ENCODE assay signal across 6 cellular contexts in genomic region chr11:64241175-64241429, GRCh38. TPM values are rescaled to one million over a fixed set of nuclear protein-coding genes. Genes with fewer than 3 reads are reported as not detected.
DNase-seq lines count a peak whose midpoint lies in the region; ATAC-seq lines count a peak whose summit lies in the region.

No MANE protein-coding gene starts in this region.

- no peak overlapping the region for H2BK15ac ChIP-seq in mesendoderm (replicated peaks; ENCODE audit: low read depth)

- no peak overlapping the region for H3K23ac ChIP-seq in mesendoderm (ENCODE audit: low read length)

- H2AK5ac ChIP-seq in mesendoderm (ENCODE audit: low read length) = no peak overlapping the region

- H2BK120ac ChIP-seq in mesendoderm (ENCODE audit: low read depth, low read length) = no peak overlapping the region

- peak overlapping the region; percentile 85 for H3K27ac ChIP-seq in GM23248
- H3K27ac ChIP-seq in mesendoderm (ENCODE audit: low read depth, low read length) = peak overlapping the region; percentile 95

- peak overlapping the region; percentile 85 for H2AFZ ChIP-seq in GM23248

- WGBS in GM23248 (ENCODE audit: low coverage in 1 of 2, low lambda C conversion rate in 2 of 2, missing lambda C conversion rate in 2 of 2), 2 experiments = 0 to 2% methylated on average over 1 to 25 of the region's 25 CpGs
- WGBS in mesendoderm (ENCODE audit: extremely low coverage, insufficient coverage, low lambda C conversion rate) = no CpG with 5 or more reads among the region's 25 CpGs

- H3K4me2 ChIP-seq in GM23248 (ENCODE audit: unreplicated experiment) = no peak overlapping the region
- peak overlapping the region; percentile 36 for H3K4me2 ChIP-seq in mesendoderm (ENCODE audit: low read length)

- H3K4me3 Mint-ChIP-seq in activated T-helper 17 cell treated with anti-CD3 and anti-CD28 coated beads, Interleukin-2, amount 50 U/mL, for 72 hours = peak overlapping the region; percentile 95

- peak; percentile 84 for ATAC-seq in activated T-helper 17 cell treated with anti-CD3 and anti-CD28 coated beads, Interleukin-2, amount 50 U/mL, for 72 hours (replicated peaks)
- ATAC-seq in GM18520 (IDR thresholded peaks at IDR 0.05; ENCODE audit: unreplicated experiment) = no peak

- H3K36me3 ChIP-seq in GM23248 (ENCODE audit: low read depth) (no peaks in the 10 kb centered on the region; the same call in 1 of the 2 replicates), mesendoderm (ENCODE audit: control insufficient read depth, insufficient read depth, low read length) (peaks cover 1% of the 10 kb centered on the region)

- peaks cover 18% of the 10 kb centered on the region; the same call in 1 of the 2 replicates for H3F3A ChIP-seq in GM23248 (ENCODE audit: insufficient read depth)

- H4K20me1 ChIP-seq in GM23248 (ENCODE audit: insufficient read depth) = no peaks in the 10 kb centered on the region

- H3K4ac ChIP-seq in mesendoderm (ENCODE audit: low read depth, low read length) = peak overlapping the region; percentile 90

- H3K56ac ChIP-seq in mesendoderm (ENCODE audit: low read length) = peak overlapping the region; percentile 94

- H3K9me3 ChIP-seq in GM23248 (ENCODE audit: low read depth) = no peaks in the 10 kb centered on the region

- H2BK5ac ChIP-seq in mesendoderm (ENCODE audit: low read length) = peak overlapping the region; percentile 67

- H3K27me3 ChIP-seq in GM23248 (replicated peaks; ENCODE audit: insufficient read depth) = no peaks in the 10 kb centered on the region
- no peaks in the 10 kb centered on the region for H3K27me3 ChIP-seq in mesendoderm (ENCODE audit: insufficient read depth, low read length, poor library complexity)

- peak overlapping the region; percentile 96 for H3K27ac Mint-ChIP-seq in activated T-helper 17 cell treated with anti-CD3 and anti-CD28 coated beads, Interleukin-2, amount 50 U/mL, for 72 hours

- H3K4me3 ChIP-seq in GM23248 (peak overlapping the region; percentile 75), mesendoderm (ENCODE audit: low read length) (peak overlapping the region; percentile 76)

- H3K79me2 ChIP-seq in GM23248 (ENCODE audit: insufficient read depth) = peaks cover 44% of the 10 kb centered on the region
- H3K79me2 ChIP-seq in mesendoderm (ENCODE audit: control insufficient read depth, insufficient read depth, low read length) = peaks cover 20% of the 10 kb centered on the region

- no peak for DNase-seq in GM23248
- no peak for DNase-seq in mesendoderm
- DNase-seq in SKM-1 treated with dmso at 0.1 percent for 144 hours (lab: John Stamatoyannopoulos, UW; ENCODE audit: unreplicated experiment) = no peak
- no peak for DNase-seq in stimulated activated CD4-positive, alpha-beta T cell treated with anti-CD3 and anti-CD28 coated beads, Interleukin-4, amount 100 ng/mL, for 4 hours

- peaks cover 85% of the 10 kb centered on the region for H3K36me3 Mint-ChIP-seq in activated T-helper 17 cell treated with anti-CD3 and anti-CD28 coated beads, Interleukin-2, amount 50 U/mL, for 72 hours (ENCODE audit: low read depth)

- peaks cover 15% of the 10 kb centered on the region for H3K4me1 ChIP-seq in GM23248 (ENCODE audit: insufficient read depth)
- H3K4me1 ChIP-seq in mesendoderm (ENCODE audit: control insufficient read depth, low read depth, low read length) = peaks cover 6% of the 10 kb centered on the region

- peak overlapping the region; percentile 75 for H3K18ac ChIP-seq in mesendoderm (ENCODE audit: low read length)

- H3K9me3 Mint-ChIP-seq in activated T-helper 17 cell treated with anti-CD3 and anti-CD28 coated beads, Interleukin-2, amount 50 U/mL, for 72 hours = no peaks in the 10 kb centered on the region

- in situ Hi-C loops in GM23248 (cut with MboI) = no loop called here

- H4K5ac ChIP-seq in mesendoderm (ENCODE audit: low read length) = no peak overlapping the region

- H3K79me1 ChIP-seq in mesendoderm (ENCODE audit: low read length) = peaks cover 7% of the 10 kb centered on the region

- H3K9ac ChIP-seq in GM23248 = peak overlapping the region; percentile 85
- peak overlapping the region; percentile 93 for H3K9ac ChIP-seq in mesendoderm (ENCODE audit: low read length)

- no peaks in the 10 kb centered on the region for H3K27me3 Mint-ChIP-seq in activated T-helper 17 cell treated with anti-CD3 and anti-CD28 coated beads, Interleukin-2, amount 50 U/mL, for 72 hours

- H3K4me1 Mint-ChIP-seq in activated T-helper 17 cell treated with anti-CD3 and anti-CD28 coated beads, Interleukin-2, amount 50 U/mL, for 72 hours = peaks cover 13% of the 10 kb centered on the region

- H3K9me2 ChIP-seq in GM23248 (ENCODE audit: insufficient read depth) = no peaks in the 10 kb centered on the region

- peak overlapping the region; percentile 83 for H4K8ac ChIP-seq in mesendoderm (ENCODE audit: low read depth, low read length)

RNA-seq across cellular contexts. Expression of gene FKBP2, which starts 0.2 kb away (rescaled TPM):
- 40.7 and 54.4 TPM in 2 replicates for total RNA-seq in GM23248 (2014; rRNA removed; shearing (Covaris generic))
- polyA plus RNA-seq in GM23248 (2016; fragmentation: Nextera tagmentation; extraction: Ambion mirVana) = 185 and 188 TPM in 2 replicates
- 10 to 100 TPM; 16.3 to 45.2 TPM for total RNA-seq in activated T-helper 17 cell treated with anti-CD3 and anti-CD28 coated beads, Interleukin-2, amount 50 U/mL, for 72 hours
- polyA plus RNA-seq in mesendoderm (2013, experiment 1 of 2) = 47.8 TPM
- 45.9 TPM for polyA plus RNA-seq in mesendoderm (2013, experiment 2 of 2)

RNA-seq across cellular contexts. Expression of gene PPP1R14B, which starts 5.6 kb away (rescaled TPM):
- total RNA-seq in GM23248 (2014; rRNA removed; shearing (Covaris generic)) = 231 and 239 TPM in 2 replicates
- 115 and 150 TPM in 2 replicates for polyA plus RNA-seq in GM23248 (2016; fragmentation: Nextera tagmentation; extraction: Ambion mirVana)
- 100 to 1,000 TPM; 236 to 276 TPM for total RNA-seq in activated T-helper 17 cell treated with anti-CD3 and anti-CD28 coated beads, Interleukin-2, amount 50 U/mL, for 72 hours
- 546 TPM for polyA plus RNA-seq in mesendoderm (2013, experiment 1 of 2)
- 550 TPM for polyA plus RNA-seq in mesendoderm (2013, experiment 2 of 2)

RNA-seq across cellular contexts. Expression of gene VEGFB, which starts 6.7 kb away (rescaled TPM):
- total RNA-seq in GM23248 (2014; rRNA removed; shearing (Covaris generic)) = 17.7 and 27.8 TPM in 2 replicates
- polyA plus RNA-seq in GM23248 (2016; fragmentation: Nextera tagmentation; extraction: Ambion mirVana) = 21.6 and 22.6 TPM in 2 replicates
- 10 to 100 TPM; 74.1 to 83.5 TPM for total RNA-seq in activated T-helper 17 cell treated with anti-CD3 and anti-CD28 coated beads, Interleukin-2, amount 50 U/mL, for 72 hours
- polyA plus RNA-seq in mesendoderm (2013, experiment 1 of 2) = 14.3 TPM
- 15.5 TPM for polyA plus RNA-seq in mesendoderm (2013, experiment 2 of 2)

RNA-seq across cellular contexts. Expression of gene PLCB3, which starts 10.2 kb away (rescaled TPM):
- 32.7 and 41.7 TPM in 2 replicates for total RNA-seq in GM23248 (2014; rRNA removed; shearing (Covaris generic))
- polyA plus RNA-seq in GM23248 (2016; fragmentation: Nextera tagmentation; extraction: Ambion mirVana) = 6.5 and 7.5 TPM in 2 replicates
- 10 to 100 TPM; 13.1 to 22.8 TPM for total RNA-seq in activated T-helper 17 cell treated with anti-CD3 and anti-CD28 coated beads, Interleukin-2, amount 50 U/mL, for 72 hours
- 39.7 TPM for polyA plus RNA-seq in mesendoderm (2013, experiment 1 of 2)
- polyA plus RNA-seq in mesendoderm (2013, experiment 2 of 2) = 40.7 TPM

RNA-seq across cellular contexts. Expression of gene DNAJC4, which starts 10.8 kb away (rescaled TPM):
- 2.7 and 11.0 TPM in 2 replicates for total RNA-seq in GM23248 (2014; rRNA removed; shearing (Covaris generic))
- polyA plus RNA-seq in GM23248 (2016; fragmentation: Nextera tagmentation; extraction: Ambion mirVana) = 33.4 and 34.7 TPM in 2 replicates
- total RNA-seq in activated T-helper 17 cell treated with anti-CD3 and anti-CD28 coated beads, Interleukin-2, amount 50 U/mL, for 72 hours = 10 to 100 TPM; 19.9 to 39.7 TPM
- 10.4 TPM for polyA plus RNA-seq in mesendoderm (2013, experiment 1 of 2)
- polyA plus RNA-seq in mesendoderm (2013, experiment 2 of 2) = 11.5 TPM
